In genomic region chr2:20599861-20600461, GRCh38 we compare ENCODE assay signal across 10 cellular contexts. TPM values are rescaled to one million over a fixed set of nuclear protein-coding genes. Genes with fewer than 3 reads are reported as not detected.
DNase-seq lines count a peak whose midpoint lies in the region; ATAC-seq, FAIRE-seq and TF ChIP-seq lines count a peak whose summit lies in the region.
"Had no signal": no experiment of that assay in that cellular context is flagged by ENCODE, and none has a peak within 500 bp of the region (broad histone marks: within the 10 kb centered on the region; RNA-seq: fewer than 3 reads in every experiment).

No MANE protein-coding gene starts in this region.

- H3K4me1 ChIP-seq in kidney (ENCODE audit: control insufficient read depth in 1 of 2, insufficient read depth in 1 of 2, low read depth in 1 of 2, low read length in 2 of 2): peaks cover 40 to 47% of the 10 kb centered on the region in 2 donors
- peaks cover 34% of the 10 kb centered on the region for H3K4me1 ChIP-seq in psoas muscle

- peak overlapping the region; percentile 78 to 81 for H3K27ac ChIP-seq in kidney (ENCODE audit: low read depth in 2 of 2, low read length in 2 of 2)
- H3K27ac ChIP-seq in psoas muscle: peak overlapping the region; percentile 15
- H3K27ac ChIP-seq: SJSA1 had no signal

- 72 to 76% (median 73%) methylated on average over 10 of the region's 10 CpGs for WGBS in psoas muscle, 3 donors

- H3K36me3 ChIP-seq in kidney (ENCODE audit: control insufficient read depth in 1 of 2, insufficient read depth in 2 of 2, low read length in 2 of 2): no peaks in the 10 kb centered on the region
- H3K36me3 ChIP-seq in psoas muscle (ENCODE audit: insufficient read depth in 1 of 2, low read depth in 1 of 2): no peaks in the 10 kb centered on the region

- TF ChIP-seq CTCF in kidney (IDR thresholded peaks at IDR 0.05; ENCODE audit: borderline replicate concordance, extremely low read depth, insufficient read depth): no peak
- no peak for TF ChIP-seq CTCF in psoas muscle (IDR thresholded peaks at IDR 0.05)
- TF ChIP-seq CTCF in omental fat pad (IDR thresholded peaks at IDR 0.05): no peak

- ATAC-seq in psoas muscle (no peak), HG02678 (IDR thresholded peaks at IDR 0.05; ENCODE audit: unreplicated experiment) (no peak), omental fat pad (ENCODE audit: low FRiP score) (no peak)

- intact Hi-C loops in kidney (cut with DNase I) (no loop called here), psoas muscle (cut with DNase I) (no loop called here)

- H3K9ac ChIP-seq in kidney (ENCODE audit: low read length in 2 of 2): peak overlapping the region in 1 of 2 donors; percentile 60

- no peaks in the 10 kb centered on the region for H3K27me3 ChIP-seq in psoas muscle (ENCODE audit: insufficient read depth in 3 of 3, low read length in 2 of 3)
- H3K27me3 ChIP-seq: SJSA1 had no signal

- H3K9me3 ChIP-seq in kidney (ENCODE audit: control insufficient read depth in 1 of 2, low read length in 2 of 2) (no peaks in the 10 kb centered on the region), psoas muscle (no peaks in the 10 kb centered on the region)
- H3K9me3 ChIP-seq: SJSA1 had no signal

- DNase-seq in C1 segment of cervical spinal cord (lab: John Stamatoyannopoulos, UW): peak in 11 of 14 donors; percentile 17 to 83 (median 72)
- DNase-seq in anterior cingulate cortex (lab: John Stamatoyannopoulos, UW): peak in 44 of 58 donors; percentile 15 to 88 (median 62)
- DNase-seq in kidney: peak; percentile 53
- peak in 1 of 2 donors; percentile 45 for DNase-seq in psoas muscle
- DNase-seq in RPMI8226: no peak
- no peak for DNase-seq in 8988T
- DNase-seq in omental fat pad (ENCODE audit: low spot score): no peak
- DNase-seq: NCI-H2171 had no signal

- no peak overlapping the region for H3K4me3 ChIP-seq in kidney (ENCODE audit: low read length in 2 of 2)
- H3K4me3 ChIP-seq in psoas muscle: no peak overlapping the region
- H3K4me3 ChIP-seq: SJSA1 had no signal

- no peak for FAIRE-seq in kidney (lab: Jason Lieb, UNC)

RNA-seq across cellular contexts. Expression of gene HS1BP3, which starts 50.9 kb away (rescaled TPM):
- total RNA-seq in kidney (35.5 TPM), psoas muscle (10 to 100 TPM in 3 of 4 donors, 1 to 10 TPM in 1; 9.2 to 12.1 (median 11.4) TPM), omental fat pad (10 to 100 TPM; 17.7 to 30.3 (median 22.8) TPM)
- polyA plus RNA-seq in kidney (ENCODE audit: insufficient read depth, low read depth, low replicate concordance) (37.5 TPM), psoas muscle (10 to 100 TPM; 12.6 to 20.6 (median 13.2) TPM)

Comparison
In these comparisons a context has a peak if more than half of its experiments do, and no peak if none do; other contexts are left out.
1. DNase-seq: peak in C1 segment of cervical spinal cord (11 of 14), anterior cingulate cortex (44 of 58) and kidney (single experiment); none in RPMI8226 (single experiment), 8988T (single experiment) and omental fat pad (single experiment).